Comparison of ENCODE assay signal across 18 cellular contexts in genomic region chr3:127929818-127930217, GRCh38. TPM values are rescaled to one million over a fixed set of nuclear protein-coding genes. Genes with fewer than 3 reads are reported as not detected.
DNase-seq lines count a peak whose midpoint lies in the region; ATAC-seq and TF ChIP-seq lines count a peak whose summit lies in the region.
"Had no signal": no experiment of that assay in that cellular context is flagged by ENCODE, and none has a peak within 500 bp of the region (broad histone marks: within the 10 kb centered on the region; RNA-seq: fewer than 3 reads in every experiment).

No MANE protein-coding gene starts in this region.

- CTCF ChIA-PET in Calu3 (lab: Charles Lee) (no interaction called here), RWPE1 (lab: Yijun Ruan, JAX) (interaction anchor here (0.8 kb wide), 1 partner anchor 19 kb away, joined by 3 read pairs; no protein-coding TSS in a partner anchor)
- CTCF ChIA-PET in activated CD8-positive, alpha-beta T cell treated with anti-CD3 and anti-CD28 coated beads, Interleukin-2, amount 10 ng/mL, durations not matched to agents 7 days and 5 days (lab: Charles Lee): no interaction called here

- H3K27me3 Mint-ChIP-seq in Calu3 (ENCODE audit: unreplicated experiment): peaks cover 18% of the 10 kb centered on the region
- H3K27me3 Mint-ChIP-seq in activated CD8-positive, alpha-beta T cell treated with anti-CD3 and anti-CD28 coated beads, Interleukin-2, amount 10 ng/mL, durations not matched to agents 7 days and 5 days (ENCODE audit: low read depth): peaks cover 39% of the 10 kb centered on the region

- peaks cover 8% of the 10 kb centered on the region for H3K4me1 Mint-ChIP-seq in Calu3 (ENCODE audit: low read depth, unreplicated experiment)
- peaks cover 9% of the 10 kb centered on the region for H3K4me1 Mint-ChIP-seq in activated CD8-positive, alpha-beta T cell treated with anti-CD3 and anti-CD28 coated beads, Interleukin-2, amount 10 ng/mL, durations not matched to agents 7 days and 5 days (ENCODE audit: low read depth)

- H3K9me3 Mint-ChIP-seq in Calu3 (ENCODE audit: low read depth, unreplicated experiment): no peaks in the 10 kb centered on the region
- no peaks in the 10 kb centered on the region for H3K9me3 Mint-ChIP-seq in activated CD8-positive, alpha-beta T cell treated with anti-CD3 and anti-CD28 coated beads, Interleukin-2, amount 10 ng/mL, durations not matched to agents 7 days and 5 days (ENCODE audit: insufficient read depth)
- H3K9me3 Mint-ChIP-seq: CD4-positive, alpha-beta T cell; T-helper 1 cell treated with Interleukin-12 subunit alpha and Interleukin-12 subunit beta and Interleukin-4 antibody, amounts not matched to agents 30 μg/mL and 1 μg/mL, for 36 hours had no signal

- peak; percentile 44 for ATAC-seq in left colon
- ATAC-seq in GM21367 (IDR thresholded peaks at IDR 0.05; ENCODE audit: unreplicated experiment): no peak
- ATAC-seq in activated CD8-positive, alpha-beta T cell treated with anti-CD3 and anti-CD28 coated beads, Interleukin-2, amount 10 ng/mL, durations not matched to agents 7 days and 5 days: no peak
- ATAC-seq: Right ventricle myocardium inferior had no signal

- DNase-seq in Calu3: no peak
- peak; percentile 82 for DNase-seq in HT-29 (ENCODE audit: low spot score)
- DNase-seq in RWPE1 (ENCODE audit: low spot score): peak; percentile 42
- DNase-seq in left colon: no peak
- no peak for DNase-seq in T-helper 2 cell
- DNase-seq in activated CD8-positive, alpha-beta T cell treated with anti-CD3 and anti-CD28 coated beads, Interleukin-2, amount 10 ng/mL, durations not matched to agents 7 days and 5 days: no peak
- DNase-seq: CD4-positive, alpha-beta T cell; KBM-7; MM.1S; NCI-H1105; NCI-H2029 treated with DMSO at 0.1 percent for 48 hours; NCI-H524; SK-N-SH had no signal

- TF ChIP-seq CTCF in Calu3 (IDR thresholded peaks at IDR 0.05; ENCODE audit: unreplicated experiment) (no peak), RWPE1 (conservative IDR thresholded peaks at IDR 0.05; ENCODE audit: low read depth) (no peak)

- H3K36me3 Mint-ChIP-seq in Calu3 (ENCODE audit: insufficient read depth, unreplicated experiment): no peaks in the 10 kb centered on the region
- no peaks in the 10 kb centered on the region for H3K36me3 Mint-ChIP-seq in activated CD8-positive, alpha-beta T cell treated with anti-CD3 and anti-CD28 coated beads, Interleukin-2, amount 10 ng/mL, durations not matched to agents 7 days and 5 days (ENCODE audit: low read depth)

- BruUV-seq in Calu3 (replicated peaks; lab: Mats Ljungman, UMichigan): no TSS peak

- peak overlapping the region; percentile 15 for H3K4me3 Mint-ChIP-seq in Calu3 (ENCODE audit: low read depth, unreplicated experiment)
- H3K4me3 Mint-ChIP-seq in activated CD8-positive, alpha-beta T cell treated with anti-CD3 and anti-CD28 coated beads, Interleukin-2, amount 10 ng/mL, durations not matched to agents 7 days and 5 days: no peak overlapping the region
- H3K4me3 Mint-ChIP-seq: B cell; CD4-positive, alpha-beta T cell; T-helper 1 cell treated with Interleukin-12 subunit alpha and Interleukin-12 subunit beta and Interleukin-4 antibody, amounts not matched to agents 30 μg/mL and 1 μg/mL, for 36 hours had no signal

- no peak overlapping the region for H3K27ac Mint-ChIP-seq in Calu3 (ENCODE audit: unreplicated experiment)
- H3K27ac Mint-ChIP-seq in activated CD8-positive, alpha-beta T cell treated with anti-CD3 and anti-CD28 coated beads, Interleukin-2, amount 10 ng/mL, durations not matched to agents 7 days and 5 days: no peak overlapping the region
- H3K27ac Mint-ChIP-seq: B cell; CD4-positive, alpha-beta T cell; T-helper 1 cell treated with Interleukin-12 subunit alpha and Interleukin-12 subunit beta and Interleukin-4 antibody, amounts not matched to agents 30 μg/mL and 1 μg/mL, for 36 hours had no signal

- POLR2A ChIA-PET in RWPE1 (lab: Yijun Ruan, JAX; ENCODE audit: low non-redundant PET): no interaction called here
- POLR2A ChIA-PET in activated CD8-positive, alpha-beta T cell treated with anti-CD3 and anti-CD28 coated beads, Interleukin-2, amount 10 ng/mL, durations not matched to agents 7 days and 5 days (lab: Charles Lee): no interaction called here

- no peak overlapping the region for H3K27ac ChIP-seq in RWPE1
- H3K27ac ChIP-seq: HL-60 had no signal

- intact Hi-C loops in Calu3 (cut with micrococcal nuclease; ENCODE audit: unreplicated experiment): no loop called here
- intact Hi-C loops in left colon (cut with DNase I, micrococcal nuclease): no loop called here

RNA-seq across cellular contexts. Expression of gene KBTBD12, which starts 14.8 kb away (rescaled TPM):
- total RNA-seq in Calu3 (2022) (0.07 TPM in 1 of 2 replicates, not detected in the other), left colon (1 to 10 TPM; 3.8 to 4.6 TPM)
- not detected in 2 replicates for total RNA-seq in HT-29 (2014; rRNA removed; shearing (Covaris generic))
- not detected for total RNA-seq in activated CD8-positive, alpha-beta T cell treated with anti-CD3 and anti-CD28 coated beads, Interleukin-2, amount 10 ng/mL, durations not matched to agents 7 days and 5 days
- total RNA-seq: CD4-positive, alpha-beta T cell had no signal

Comparison
In these comparisons a context has a peak if more than half of its experiments do, and no peak if none do; other contexts are left out.
1. DNase-seq: peak in HT-29 (single experiment) and RWPE1 (single experiment); none in Calu3 (single experiment), left colon (0 of 2), T-helper 2 cell (0 of 5) and activated CD8-positive, alpha-beta T cell treated with anti-CD3 and anti-CD28 coated beads, Interleukin-2, amount 10 ng/mL, durations not matched to agents 7 days and 5 days (single experiment).